Comparison of ENCODE assay signal across 31 cellular contexts in genomic region chr11:69537126-69537525, GRCh38. TPM values are rescaled to one million over a fixed set of nuclear protein-coding genes. Genes with fewer than 3 reads are reported as not detected.
"Had no signal": no experiment of that assay in that cellular context is flagged by ENCODE, and none has a peak within 500 bp of the region (broad histone marks: within the 10 kb centered on the region; RNA-seq: fewer than 3 reads in every experiment).

No MANE protein-coding gene starts in this region.

- H3K4me2 ChIP-seq: hepatocyte had no signal

- H3K36me3 ChIP-seq: lower lobe of right lung, neutrophil, ovary, right atrium auricular region, tibial nerve, uterus, WERI-Rb-1 had no signal

- ATAC-seq: activated CD8-positive, alpha-beta memory T cell treated with anti-CD3 and anti-CD28 coated beads, Interleukin-2, amount 10 ng/mL, durations not matched to agents 7 days and 5 days; activated CD8-positive, alpha-beta T cell treated with anti-CD3 and anti-CD28 coated beads for 36 hours; foreskin keratinocyte; left colon; lower lobe of right lung; natural killer cell; psoas muscle; stimulated activated naive CD8-positive, alpha-beta T cell treated with anti-CD3 and anti-CD28 coated beads, Interleukin-15, amount 100 ng/mL, for 72 hours; T-cell had no signal

- H3K27me3 ChIP-seq: hepatocyte, neutrophil, ovary, right atrium auricular region, tibial nerve, uterus had no signal

- H3K9me3 Mint-ChIP-seq: activated CD4-positive, alpha-beta T cell treated with anti-CD3 and anti-CD28 coated beads, Interleukin-2, amount 10 ng/mL, durations not matched to agents 7 days and 5 days; activated CD8-positive, alpha-beta T cell treated with anti-CD3 and anti-CD28 coated beads for 36 hours; activated naive CD8-positive, alpha-beta T cell treated with anti-CD3 and anti-CD28 coated beads, Interleukin-2, amount 10 ng/mL, durations not matched to agents 7 days and 5 days; dendritic cell treated with granulocyte-macrophage colony-stimulating factor and Interleukin-4, amounts not matched to agents 40 ng/mL and 50 ng/mL, for 4 days; natural killer cell; stimulated activated naive CD8-positive, alpha-beta T cell treated with anti-CD3 and anti-CD28 coated beads, Interleukin-15, amount 100 ng/mL, for 72 hours; T-cell; T-helper 2 cell treated with Interferon-gamma antibody and Interleukin-4, amounts not matched to agents 5 μg/mL and 100 μg/mL, for 36 hours had no signal

- H3K27me3 Mint-ChIP-seq: activated CD8-positive, alpha-beta memory T cell treated with anti-CD3 and anti-CD28 coated beads, Interleukin-2, amount 10 ng/mL, durations not matched to agents 7 days and 5 days had no signal

- H3K4me1 Mint-ChIP-seq: activated CD4-positive, alpha-beta T cell treated with anti-CD3 and anti-CD28 coated beads, Interleukin-2, amount 10 ng/mL, durations not matched to agents 7 days and 5 days; activated CD8-positive, alpha-beta memory T cell treated with anti-CD3 and anti-CD28 coated beads, Interleukin-2, amount 10 ng/mL, durations not matched to agents 7 days and 5 days had no signal

- H3K79me2 ChIP-seq: hepatocyte had no signal

- H3K36me3 Mint-ChIP-seq: activated CD8-positive, alpha-beta memory T cell treated with anti-CD3 and anti-CD28 coated beads, Interleukin-2, amount 10 ng/mL, durations not matched to agents 7 days and 5 days; activated naive CD8-positive, alpha-beta T cell treated with anti-CD3 and anti-CD28 coated beads, Interleukin-2, amount 10 ng/mL, durations not matched to agents 7 days and 5 days; natural killer cell; T-cell had no signal

- H3K4me3 Mint-ChIP-seq: activated CD4-positive, alpha-beta T cell treated with anti-CD3 and anti-CD28 coated beads, Interleukin-2, amount 10 ng/mL, durations not matched to agents 7 days and 5 days; activated CD8-positive, alpha-beta memory T cell treated with anti-CD3 and anti-CD28 coated beads, Interleukin-2, amount 10 ng/mL, durations not matched to agents 7 days and 5 days; activated CD8-positive, alpha-beta T cell treated with anti-CD3 and anti-CD28 coated beads for 36 hours; activated naive CD8-positive, alpha-beta T cell treated with anti-CD3 and anti-CD28 coated beads, Interleukin-2, amount 10 ng/mL, durations not matched to agents 7 days and 5 days; dendritic cell treated with granulocyte-macrophage colony-stimulating factor and Interleukin-4, amounts not matched to agents 40 ng/mL and 50 ng/mL, for 4 days; natural killer cell; stimulated activated naive CD8-positive, alpha-beta T cell treated with anti-CD3 and anti-CD28 coated beads, Interleukin-15, amount 100 ng/mL, for 72 hours; T-cell; T-helper 2 cell treated with Interferon-gamma antibody and Interleukin-4, amounts not matched to agents 5 μg/mL and 100 μg/mL, for 36 hours had no signal

- H3K27ac ChIP-seq: foreskin keratinocyte, hepatocyte, lower lobe of right lung, neutrophil, ovary, psoas muscle, right atrium auricular region, tibial nerve, uterus, WERI-Rb-1 had no signal

- H3K27ac Mint-ChIP-seq: activated CD4-positive, alpha-beta T cell treated with anti-CD3 and anti-CD28 coated beads, Interleukin-2, amount 10 ng/mL, durations not matched to agents 7 days and 5 days; activated CD8-positive, alpha-beta memory T cell treated with anti-CD3 and anti-CD28 coated beads, Interleukin-2, amount 10 ng/mL, durations not matched to agents 7 days and 5 days; activated CD8-positive, alpha-beta T cell treated with anti-CD3 and anti-CD28 coated beads for 36 hours; activated naive CD8-positive, alpha-beta T cell treated with anti-CD3 and anti-CD28 coated beads, Interleukin-2, amount 10 ng/mL, durations not matched to agents 7 days and 5 days; natural killer cell; T-cell; T-helper 2 cell treated with Interferon-gamma antibody and Interleukin-4, amounts not matched to agents 5 μg/mL and 100 μg/mL, for 36 hours had no signal

- H3K4me3 ChIP-seq: hepatocyte, lower lobe of right lung, ovary, psoas muscle, right atrium auricular region, tibial nerve, uterus had no signal

- H3K4me1 ChIP-seq: foreskin keratinocyte had no signal

- DNase-seq: activated CD4-positive, alpha-beta T cell treated with anti-CD3 and anti-CD28 coated beads, Interleukin-2, amount 10 ng/mL, durations not matched to agents 7 days and 5 days; activated CD4-positive, CD25-positive, alpha-beta regulatory T cell treated with anti-CD3 and anti-CD28 coated beads, Interleukin-2, amount 50 U/mL, for 72 hours; activated CD8-positive, alpha-beta memory T cell treated with anti-CD3 and anti-CD28 coated beads, Interleukin-2, amount 10 ng/mL, durations not matched to agents 7 days and 5 days; activated CD8-positive, alpha-beta T cell treated with anti-CD3 and anti-CD28 coated beads for 36 hours; activated naive CD4-positive, alpha-beta T cell treated with Interleukin-2 at 50 U/mL for 16 hours; activated naive CD8-positive, alpha-beta T cell treated with anti-CD3 and anti-CD28 coated beads, Interleukin-2, amount 10 ng/mL, durations not matched to agents 7 days and 5 days; activated T-cell treated with anti-CD3 and anti-CD28 coated beads, Interleukin-2, amount 50 U/mL, for 1 hour; amniotic stem cell; effector CD4-positive, alpha-beta T cell; foreskin keratinocyte; left colon; natural killer cell; ovary; psoas muscle; stimulated activated CD4-positive, alpha-beta T cell treated with anti-CD3 and anti-CD28 coated beads, Interleukin-1b, Interleukin-23, amount 100 ng/mL, for 48 hours; stimulated activated naive CD8-positive, alpha-beta T cell treated with anti-CD3 and anti-CD28 coated beads, Interleukin-15, amount 100 ng/mL, for 72 hours; T-cell; uterus; WERI-Rb-1 had no signal

- FAIRE-seq: bronchial epithelial cell, endometrium, TTC549 had no signal

- H2AFZ ChIP-seq: hepatocyte had no signal

- H3K9me3 ChIP-seq: lower lobe of right lung, neutrophil, ovary, psoas muscle, right atrium auricular region, tibial nerve, uterus had no signal

RNA-seq across cellular contexts. Expression of gene LINC01488, which starts 55.7 kb away (rescaled TPM):
- total RNA-seq: activated CD4-positive, alpha-beta T cell treated with anti-CD3 and anti-CD28 coated beads, Interleukin-2, amount 10 ng/mL, durations not matched to agents 7 days and 5 days; activated CD8-positive, alpha-beta memory T cell treated with anti-CD3 and anti-CD28 coated beads, Interleukin-2, amount 10 ng/mL, durations not matched to agents 7 days and 5 days; activated CD8-positive, alpha-beta T cell treated with anti-CD3 and anti-CD28 coated beads for 36 hours; activated naive CD8-positive, alpha-beta T cell treated with anti-CD3 and anti-CD28 coated beads, Interleukin-2, amount 10 ng/mL, durations not matched to agents 7 days and 5 days; bronchial epithelial cell; epithelial cell of proximal tubule; foreskin keratinocyte; left colon; lower lobe of right lung; natural killer cell; ovary; psoas muscle; right atrium auricular region; skeletal muscle tissue; T-cell; tibial nerve; uterus had no signal
- polyA plus RNA-seq: foreskin keratinocyte, ovary had no signal
